Comparison of ENCODE assay signal across 18 cellular contexts in genomic region chr9:126754436-126755324, GRCh38. TPM values are rescaled to one million over a fixed set of nuclear protein-coding genes. Genes with fewer than 3 reads are reported as not detected.
DNase-seq lines count a peak whose midpoint lies in the region; ATAC-seq and TF ChIP-seq lines count a peak whose summit lies in the region.
"Had no signal": no experiment of that assay in that cellular context is flagged by ENCODE, and none has a peak within 500 bp of the region (broad histone marks: within the 10 kb centered on the region; RNA-seq: fewer than 3 reads in every experiment).

No MANE protein-coding gene starts in this region.

- WGBS in neuronal stem cell (ENCODE audit: extremely low coverage in 2 of 2, insufficient read length in 2 of 2, insufficient replicate concordance in 1 of 2), 2 donors = no CpG with 5 or more reads among the region's 19 CpGs

- H2BK15ac ChIP-seq in neuronal stem cell (ENCODE audit: low read length) = no peak overlapping the region

- POLR2A ChIA-PET in RWPE1 (lab: Yijun Ruan, JAX; ENCODE audit: low non-redundant PET) = interaction anchor here (0.5 kb wide), 1 partner anchor 35 kb away, joined by 3 read pairs; no protein-coding TSS in a partner anchor

- H3K27me3 ChIP-seq in colonic mucosa = peaks cover 43% of the 10 kb centered on the region
- H3K27me3 ChIP-seq in neuronal stem cell (ENCODE audit: control insufficient read depth in 3 of 3, insufficient read depth in 3 of 3, low read depth in 1 of 3, low read length in 3 of 3) = peaks cover 0 to 17% (median 0%) of the 10 kb centered on the region in 3 experiments
- H3K27me3 ChIP-seq: BLaER1 treated with 17β-estradiol and CSF1 and Interleukin-3, amounts not matched to agents 10 nM and 100 nM had no signal

- no peak overlapping the region for H2AFZ ChIP-seq in neuronal stem cell (ENCODE audit: low read length)
- H2AFZ ChIP-seq: GM23338 had no signal

- no peak overlapping the region for H2AK5ac ChIP-seq in neuronal stem cell (ENCODE audit: low read depth, low read length)

- H4K8ac ChIP-seq in neuronal stem cell (ENCODE audit: low read depth, low read length) = no peak overlapping the region

- TF ChIP-seq CTCF in LNCaP clone FGC (IDR thresholded peaks at IDR 0.05; ENCODE audit: control insufficient read depth, extremely low read depth, insufficient read depth) (no peak), colonic mucosa (IDR thresholded peaks at IDR 0.05) (no peak), RWPE1 (conservative IDR thresholded peaks at IDR 0.05; ENCODE audit: low read depth) (no peak)

- intact Hi-C loops in colonic mucosa (cut with DNase I) = no loop called here

- H2BK120ac ChIP-seq in neuronal stem cell (ENCODE audit: low read depth, low read length) = no peak overlapping the region

- CTCF ChIA-PET in RWPE1 (lab: Yijun Ruan, JAX) = no interaction called here

- no peak overlapping the region for H3K4me3 ChIP-seq in LNCaP clone FGC (ENCODE audit: low read depth, low read length)
- H3K4me3 ChIP-seq in colonic mucosa = no peak overlapping the region
- H3K4me3 ChIP-seq in neuronal stem cell (ENCODE audit: low read length in 2 of 2) = no peak overlapping the region
- H3K4me3 ChIP-seq: BLaER1 treated with 17β-estradiol and CSF1 and Interleukin-3, amounts not matched to agents 10 nM and 100 nM; GM23338 had no signal

- DNase-seq in LNCaP clone FGC (ENCODE audit: low read depth) (peak; percentile 66), colonic mucosa (peak; percentile 67), neuronal stem cell (ENCODE audit: low spot score) (no peak), ureter (ENCODE audit: low spot score) (peak; percentile 31), RWPE1 (ENCODE audit: low spot score) (no peak), NCI-H2029 (lab: John Stamatoyannopoulos, UW) (no peak)
- DNase-seq: CD8-positive, alpha-beta memory T cell; KBM-7; MV-4-11; NCI-H1417; NCI-H187 treated with DMSO at 0.1 percent for 48 hours; NCI-H446; NCI-H526 treated with DMSO at 0.1 percent for 48 hours; SIG-M5 had no signal

- H3K14ac ChIP-seq in neuronal stem cell (ENCODE audit: low read length) = no peak overlapping the region

- H3K23ac ChIP-seq in neuronal stem cell (ENCODE audit: low read depth, low read length, poor library complexity) = peak overlapping the region; percentile 34

- H3K9ac ChIP-seq in colonic mucosa (ENCODE audit: low read depth in 2 of 2, low read length in 2 of 2) (no peak overlapping the region), neuronal stem cell (ENCODE audit: low read depth, low read length, poor library complexity) (no peak overlapping the region)
- H3K9ac ChIP-seq: BLaER1 treated with 17β-estradiol and CSF1 and Interleukin-3, amounts not matched to agents 10 nM and 100 nM had no signal

- H3K4ac ChIP-seq in neuronal stem cell (ENCODE audit: low read length) = no peak overlapping the region

- H3K36me3 ChIP-seq in colonic mucosa = no peaks in the 10 kb centered on the region
- H3K36me3 ChIP-seq in neuronal stem cell (replicated peaks in 1 of 2; ENCODE audit: control insufficient read depth in 2 of 2, insufficient read depth in 2 of 2, low read length in 2 of 2) = no peaks in the 10 kb centered on the region
- H3K36me3 ChIP-seq: BLaER1 treated with 17β-estradiol and CSF1 and Interleukin-3, amounts not matched to agents 10 nM and 100 nM had no signal

- H3K4me2 ChIP-seq in neuronal stem cell (ENCODE audit: insufficient read depth, low read length, poor library complexity, severe bottlenecking) = no peak overlapping the region
- H3K4me2 ChIP-seq: BLaER1 treated with 17β-estradiol and CSF1 and Interleukin-3, amounts not matched to agents 10 nM and 100 nM; GM23338 had no signal

- no peaks in the 10 kb centered on the region for H3K9me3 ChIP-seq in colonic mucosa
- no peaks in the 10 kb centered on the region for H3K9me3 ChIP-seq in neuronal stem cell (replicated peaks in 1 of 2; ENCODE audit: control insufficient read depth in 2 of 2, insufficient read depth in 1 of 2, low read depth in 1 of 2, low read length in 2 of 2)
- H3K9me3 ChIP-seq: BLaER1 treated with 17β-estradiol and CSF1 and Interleukin-3, amounts not matched to agents 10 nM and 100 nM had no signal

- H2BK12ac ChIP-seq in neuronal stem cell (ENCODE audit: low read length) = no peak overlapping the region

- H3K4me1 ChIP-seq in colonic mucosa (no peaks in the 10 kb centered on the region), neuronal stem cell (ENCODE audit: control insufficient read depth in 2 of 2, insufficient read depth in 1 of 2, low read depth in 1 of 2, low read length in 2 of 2) (no peaks in the 10 kb centered on the region)

- H3K79me1 ChIP-seq in neuronal stem cell (ENCODE audit: low read depth, low read length) = peaks cover 1% of the 10 kb centered on the region

- H2BK5ac ChIP-seq in neuronal stem cell (ENCODE audit: low read length) = no peak overlapping the region

- no peak for ATAC-seq in HG03025 (IDR thresholded peaks at IDR 0.05; ENCODE audit: low FRiP score, unreplicated experiment)
- ATAC-seq: GM23338, HCT116 had no signal

- H4K91ac ChIP-seq in neuronal stem cell (ENCODE audit: low read depth, low read length, poor library complexity) = no peak overlapping the region

- H3K27ac ChIP-seq in colonic mucosa (no peak overlapping the region), neuronal stem cell (replicated peaks; ENCODE audit: low read length) (no peak overlapping the region), RWPE1 (no peak overlapping the region)
- H3K27ac ChIP-seq: BLaER1 treated with 17β-estradiol and CSF1 and Interleukin-3, amounts not matched to agents 10 nM and 100 nM had no signal

- peak overlapping the region; percentile 65 for H3K18ac ChIP-seq in neuronal stem cell (ENCODE audit: low read length)

RNA-seq across cellular contexts. Expression of gene ZBTB43, which starts 50.2 kb away (rescaled TPM):
- total RNA-seq in colonic mucosa = 10 to 100 TPM; 16.3 to 18.5 TPM
- polyA plus RNA-seq in neuronal stem cell (2013, experiment 1 of 2) = 7.0 TPM
- polyA plus RNA-seq in neuronal stem cell (2013, experiment 2 of 2) = 7.9 TPM
- total RNA-seq in ureter = 22.0 TPM

Comparison
In these comparisons a context has a peak if more than half of its experiments do, and no peak if none do; other contexts are left out.
1. DNase-seq: peak in LNCaP clone FGC (single experiment), colonic mucosa (single experiment) and ureter (single experiment); none in neuronal stem cell (single experiment), RWPE1 (single experiment) and NCI-H2029 (single experiment).